ENCODE assay signal across 7 cellular contexts in genomic region chr17:42276359-42276608, GRCh38. TPM values are rescaled to one million over a fixed set of nuclear protein-coding genes. Genes with fewer than 3 reads are reported as not detected.
DNase-seq lines count a peak whose midpoint lies in the region; ATAC-seq, FAIRE-seq and TF ChIP-seq lines count a peak whose summit lies in the region.

Gene STAT5B, minus strand, starts transcription at chr17:42276391. Its CDS starts 44,264 bp downstream, at chr17:42232127.

- peak; percentile 76 for FAIRE-seq in GM12892 (lab: Jason Lieb, UNC)

- H3K27ac ChIP-seq in ectodermal cell (ENCODE audit: insufficient read depth, low read depth, low read length, poor library complexity, severe bottlenecking) (peak within 1 kb of the TSS; percentile 79), lung (ENCODE audit: low read depth in 1 of 2, low read length in 1 of 2) (peak within 1 kb of the TSS; percentile 82 to 96)

- ATAC-seq in HG02642 (IDR thresholded peaks at IDR 0.05; ENCODE audit: poor library complexity, unreplicated experiment), result peak; percentile 75
- ATAC-seq in activated CD8-positive, alpha-beta T cell treated with anti-CD3 and anti-CD28 coated beads, Interleukin-2, amount 10 ng/mL, durations not matched to agents 7 days and 5 days, result peak; percentile 69
- peak; percentile 89 for ATAC-seq in lung (ENCODE audit: insufficient read depth, low FRiP score)

- H3K27me3 ChIP-seq in ectodermal cell (ENCODE audit: control insufficient read depth, insufficient read depth, low read length, poor library complexity, severe bottlenecking) (no peaks in the 10 kb centered on the region), lung (ENCODE audit: control insufficient read depth, insufficient read depth) (no peaks in the 10 kb centered on the region)

- peak; percentile 67; the same call in 1 of the 2 replicates for TF ChIP-seq POLR2A in GM12892 (IDR thresholded peaks at IDR 0.05; ENCODE audit: low read depth, low read length)

- peaks cover 3% of the 10 kb centered on the region for H3K36me3 Mint-ChIP-seq in activated CD8-positive, alpha-beta T cell treated with anti-CD3 and anti-CD28 coated beads, Interleukin-2, amount 10 ng/mL, durations not matched to agents 7 days and 5 days (ENCODE audit: low read depth)

- CTCF ChIA-PET in activated CD8-positive, alpha-beta T cell treated with anti-CD3 and anti-CD28 coated beads, Interleukin-2, amount 10 ng/mL, durations not matched to agents 7 days and 5 days (lab: Charles Lee), result interaction anchor here (1.2 to 1.7 kb wide), 3 partner anchors 26 to 28 kb away, joined by 4 to 6 read pairs (median 4); no protein-coding TSS in a partner anchor

- TF ChIP-seq CTCF in lung (IDR thresholded peaks at IDR 0.05; ENCODE audit: control extremely low read depth, extremely low read depth), result no peak

- 0% methylated on average over 47 of the region's 47 CpGs for WGBS in ectodermal cell, 2 experiments
- 0 to 1% methylated on average over 14 to 47 of the region's 47 CpGs for WGBS in lung, 2 donors

- H3K4me3 Mint-ChIP-seq in activated CD8-positive, alpha-beta T cell treated with anti-CD3 and anti-CD28 coated beads, Interleukin-2, amount 10 ng/mL, durations not matched to agents 7 days and 5 days, result peak within 1 kb of the TSS; percentile 93

- DNase-seq in GM12892 (ENCODE audit: insufficient read length), result peak; percentile 91
- peak; percentile 54 for DNase-seq in NCI-H460 (ENCODE audit: extremely low read depth, low read depth)
- DNase-seq in activated CD8-positive, alpha-beta T cell treated with anti-CD3 and anti-CD28 coated beads, Interleukin-2, amount 10 ng/mL, durations not matched to agents 7 days and 5 days, result peak; percentile 74
- peak; percentile 58 for DNase-seq in lung (ENCODE audit: low spot score)
- peak; percentile 42 to 43 for DNase-seq in stimulated activated CD8-positive, alpha-beta memory T cell treated with anti-CD3 and anti-CD28 coated beads, Interleukin-2, amount 100 ng/mL, for 1 hour (ENCODE audit: low read depth in 2 of 2)

- H3K27me3 Mint-ChIP-seq in activated CD8-positive, alpha-beta T cell treated with anti-CD3 and anti-CD28 coated beads, Interleukin-2, amount 10 ng/mL, durations not matched to agents 7 days and 5 days (ENCODE audit: low read depth), result no peaks in the 10 kb centered on the region

- H3K27ac Mint-ChIP-seq in activated CD8-positive, alpha-beta T cell treated with anti-CD3 and anti-CD28 coated beads, Interleukin-2, amount 10 ng/mL, durations not matched to agents 7 days and 5 days, result peak within 1 kb of the TSS; percentile 86

- no peaks in the 10 kb centered on the region for H3K9me3 Mint-ChIP-seq in activated CD8-positive, alpha-beta T cell treated with anti-CD3 and anti-CD28 coated beads, Interleukin-2, amount 10 ng/mL, durations not matched to agents 7 days and 5 days (ENCODE audit: insufficient read depth)

- POLR2A ChIA-PET in activated CD8-positive, alpha-beta T cell treated with anti-CD3 and anti-CD28 coated beads, Interleukin-2, amount 10 ng/mL, durations not matched to agents 7 days and 5 days (lab: Charles Lee), result interaction anchor here (0.9 to 11.3 kb wide), 6 partner anchors 27 to 259 kb away, joined by 3 to 128 read pairs (median 5); partner anchors contain the start of gene DNAJC7

- peaks cover 46% of the 10 kb centered on the region for H3K4me1 Mint-ChIP-seq in activated CD8-positive, alpha-beta T cell treated with anti-CD3 and anti-CD28 coated beads, Interleukin-2, amount 10 ng/mL, durations not matched to agents 7 days and 5 days (ENCODE audit: low read depth)

- peak within 1 kb of the TSS; percentile 78 for H3K4me3 ChIP-seq in ectodermal cell (ENCODE audit: insufficient read depth, low read depth, low read length)
- peak within 1 kb of the TSS; percentile 81 for H3K4me3 ChIP-seq in lung

- H3K9me3 ChIP-seq in ectodermal cell (ENCODE audit: control insufficient read depth, low read length), result no peaks in the 10 kb centered on the region
- H3K9me3 ChIP-seq in lung (ENCODE audit: control insufficient read depth in 2 of 2, insufficient read depth in 1 of 2, low read length in 1 of 2), result no peaks in the 10 kb centered on the region

- H3K36me3 ChIP-seq in ectodermal cell (ENCODE audit: control insufficient read depth, insufficient read depth, low read length) (no peaks in the 10 kb centered on the region), lung (ENCODE audit: control insufficient read depth in 2 of 2, insufficient read depth in 2 of 2, low read length in 2 of 2) (no peaks in the 10 kb centered on the region)

- H3K4me1 ChIP-seq in ectodermal cell (ENCODE audit: control insufficient read depth, insufficient read depth, low read length) (peaks cover 15% of the 10 kb centered on the region), lung (ENCODE audit: control insufficient read depth in 2 of 2, insufficient read depth in 2 of 2, low read length in 2 of 2) (peaks cover 0 to 12% of the 10 kb centered on the region in 2 donors)

RNA-seq across cellular contexts. Expression of gene STAT5B, which starts in this region (rescaled TPM):
- 40.7 TPM for polyA plus RNA-seq in GM12892 (2012; ENCODE audit: missing spikeins)
- 29.4 and 38.0 TPM in 2 replicates for total RNA-seq in NCI-H460 (2014; rRNA removed; shearing (Covaris generic))
- 29.8 and 36.6 TPM in 2 replicates for polyA plus RNA-seq in NCI-H460 (2014; cell fraction: nucleus; rRNA removed)
- 10 to 100 TPM; 92.7 to 94.4 TPM for total RNA-seq in activated CD8-positive, alpha-beta T cell treated with anti-CD3 and anti-CD28 coated beads, Interleukin-2, amount 10 ng/mL, durations not matched to agents 7 days and 5 days
- polyA plus RNA-seq in ectodermal cell (2013, experiment 1 of 4), result 68.3 TPM
- 74.6 TPM for polyA plus RNA-seq in ectodermal cell (2013, experiment 2 of 4)
- polyA plus RNA-seq in ectodermal cell (2013, experiment 3 of 4), result 58.7 TPM
- polyA plus RNA-seq in ectodermal cell (2013, experiment 4 of 4), result 60.1 TPM
- 10 to 100 TPM; 49.5 to 53.6 TPM for total RNA-seq in lung
- polyA plus RNA-seq in lung, result 10 to 100 TPM; 23.3 to 46.8 TPM

Comparison
In these comparisons a context has a peak if more than half of its experiments do, and no peak if none do; other contexts are left out.
1. Peak in every context shown above with its lines: DNase-seq, ATAC-seq, H3K4me3 ChIP-seq and H3K27ac ChIP-seq.